1 cellular context compared by ENCODE assay signal in genomic region chr15:67114046-67114445, GRCh38.
TF ChIP-seq lines count a peak whose summit lies in the region.

No MANE protein-coding gene starts in this region.

TF ChIP-seq in SK-N-SH, 30 proteins besides CTCF, POLR2A, EP300 and RAD21 (continued from another document):
- TF ChIP-seq ZBTB33 (IDR thresholded peaks at IDR 0.05; ENCODE audit: borderline replicate concordance, low read depth) (no peak), TEAD4 (IDR thresholded peaks at IDR 0.05; ENCODE audit: borderline replicate concordance, insufficient read depth) (no peak), TAF1 (IDR thresholded peaks at IDR 0.05; ENCODE audit: borderline replicate concordance, low read depth, low read length) (no peak), EZH2phosphoT487 (IDR thresholded peaks at IDR 0.05; ENCODE audit: borderline replicate concordance, low read depth) (no peak), RCOR1 (IDR thresholded peaks at IDR 0.05; ENCODE audit: low read length) (no peak)
- TF ChIP-seq, protein P1, sequence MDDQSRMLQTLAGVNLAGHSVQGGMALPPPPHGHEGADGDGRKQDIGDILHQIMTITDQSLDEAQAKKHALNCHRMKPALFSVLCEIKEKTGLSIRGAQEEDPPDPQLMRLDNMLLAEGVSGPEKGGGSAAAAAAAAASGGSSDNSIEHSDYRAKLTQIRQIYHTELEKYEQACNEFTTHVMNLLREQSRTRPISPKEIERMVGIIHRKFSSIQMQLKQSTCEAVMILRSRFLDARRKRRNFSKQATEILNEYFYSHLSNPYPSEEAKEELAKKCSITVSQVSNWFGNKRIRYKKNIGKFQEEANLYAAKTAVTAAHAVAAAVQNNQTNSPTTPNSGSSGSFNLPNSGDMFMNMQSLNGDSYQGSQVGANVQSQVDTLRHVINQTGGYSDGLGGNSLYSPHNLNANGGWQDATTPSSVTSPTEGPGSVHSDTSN (IDR thresholded peaks at IDR 0.05), result no peak
- TF ChIP-seq, protein P2, sequence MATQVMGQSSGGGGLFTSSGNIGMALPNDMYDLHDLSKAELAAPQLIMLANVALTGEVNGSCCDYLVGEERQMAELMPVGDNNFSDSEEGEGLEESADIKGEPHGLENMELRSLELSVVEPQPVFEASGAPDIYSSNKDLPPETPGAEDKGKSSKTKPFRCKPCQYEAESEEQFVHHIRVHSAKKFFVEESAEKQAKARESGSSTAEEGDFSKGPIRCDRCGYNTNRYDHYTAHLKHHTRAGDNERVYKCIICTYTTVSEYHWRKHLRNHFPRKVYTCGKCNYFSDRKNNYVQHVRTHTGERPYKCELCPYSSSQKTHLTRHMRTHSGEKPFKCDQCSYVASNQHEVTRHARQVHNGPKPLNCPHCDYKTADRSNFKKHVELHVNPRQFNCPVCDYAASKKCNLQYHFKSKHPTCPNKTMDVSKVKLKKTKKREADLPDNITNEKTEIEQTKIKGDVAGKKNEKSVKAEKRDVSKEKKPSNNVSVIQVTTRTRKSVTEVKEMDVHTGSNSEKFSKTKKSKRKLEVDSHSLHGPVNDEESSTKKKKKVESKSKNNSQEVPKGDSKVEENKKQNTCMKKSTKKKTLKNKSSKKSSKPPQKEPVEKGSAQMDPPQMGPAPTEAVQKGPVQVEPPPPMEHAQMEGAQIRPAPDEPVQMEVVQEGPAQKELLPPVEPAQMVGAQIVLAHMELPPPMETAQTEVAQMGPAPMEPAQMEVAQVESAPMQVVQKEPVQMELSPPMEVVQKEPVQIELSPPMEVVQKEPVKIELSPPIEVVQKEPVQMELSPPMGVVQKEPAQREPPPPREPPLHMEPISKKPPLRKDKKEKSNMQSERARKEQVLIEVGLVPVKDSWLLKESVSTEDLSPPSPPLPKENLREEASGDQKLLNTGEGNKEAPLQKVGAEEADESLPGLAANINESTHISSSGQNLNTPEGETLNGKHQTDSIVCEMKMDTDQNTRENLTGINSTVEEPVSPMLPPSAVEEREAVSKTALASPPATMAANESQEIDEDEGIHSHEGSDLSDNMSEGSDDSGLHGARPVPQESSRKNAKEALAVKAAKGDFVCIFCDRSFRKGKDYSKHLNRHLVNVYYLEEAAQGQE (IDR thresholded peaks at IDR 0.05; ENCODE audit: low read depth, low read length), result no peak
